Comparison of ENCODE assay signal across 1 cellular context in genomic region chr13:95858286-95859075, GRCh38.
TF ChIP-seq lines count a peak whose summit lies in the region.

No MANE protein-coding gene starts in this region.

TF ChIP-seq in GM23338, 12 proteins besides CTCF, POLR2A, EP300 and RAD21 (continued from another document):
- TF ChIP-seq REST (IDR thresholded peaks at IDR 0.05; ENCODE audit: unreplicated experiment) (no peak), NANOG (IDR thresholded peaks at IDR 0.05; ENCODE audit: borderline replicate concordance) (no peak), ZNF462 (CRISPR knock-in tag; IDR thresholded peaks at IDR 0.05) (no peak)
TF ChIP-seq in GM23338: peak in this region for 0.
